9 cellular contexts compared by ENCODE assay signal in the genomic region with DNA sequence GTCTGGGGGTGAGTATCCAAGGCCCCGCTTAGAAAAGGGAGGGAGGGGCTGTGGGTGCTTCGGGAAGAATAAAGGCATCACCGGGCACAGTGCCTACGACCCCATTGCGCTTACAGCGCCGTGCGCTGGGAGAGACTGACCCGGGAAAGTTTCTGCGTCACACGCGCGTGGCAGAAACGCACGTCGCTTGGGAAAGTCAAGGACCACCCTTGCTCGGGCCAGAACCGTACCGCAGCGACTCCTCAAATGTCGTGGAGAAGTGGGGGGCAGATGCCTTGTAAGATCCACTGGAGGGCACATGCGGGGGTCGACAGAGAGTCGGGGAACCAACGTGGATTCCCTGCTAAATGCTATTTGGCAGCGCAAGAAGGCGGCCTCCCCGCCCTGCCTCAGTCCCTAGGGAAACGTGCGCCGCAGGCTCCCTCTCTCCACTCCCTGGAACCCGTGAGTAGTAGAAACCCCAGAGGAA. TPM values are rescaled to one million over a fixed set of nuclear protein-coding genes. Genes with fewer than 3 reads are reported as not detected.
DNase-seq lines count a peak whose midpoint lies in the region; ATAC-seq and TF ChIP-seq lines count a peak whose summit lies in the region.
"Had no signal": no experiment of that assay in that cellular context is flagged by ENCODE, and none has a peak within 500 bp of the region (broad histone marks: within the 10 kb centered on the region; RNA-seq: fewer than 3 reads in every experiment).

No MANE protein-coding gene starts in this region.

- DNase-seq in AG20443 (ENCODE audit: low spot score) (peak; percentile 37), T1000 (lab: John Stamatoyannopoulos, UW) (peak; percentile 69), cardiac muscle cell (ENCODE audit: low read depth in 1 of 2, low spot score in 1 of 2) (peak in 1 of 2 donors; percentile 72), osteoblast (ENCODE audit: insufficient read length, low spot score, missing footprints) (no peak), immature natural killer cell (no peak), AML-193 (lab: John Stamatoyannopoulos, UW) (no peak), SW480 (ENCODE audit: low spot score) (no peak)
- DNase-seq: naive thymus-derived CD8-positive, alpha-beta T cell had no signal

- peaks cover 8 to 27% (median 11%) of the 10 kb centered on the region in 6 donors for H3K9me3 Mint-ChIP-seq in immature natural killer cell

- H2AFZ ChIP-seq in osteoblast (ENCODE audit: low read length) = peak overlapping the region; percentile 99

- H3K79me2 ChIP-seq in osteoblast (ENCODE audit: insufficient read depth, low read length) = no peaks in the 10 kb centered on the region

- H3K4me2 ChIP-seq in osteoblast (ENCODE audit: insufficient read depth, low read length) = peak overlapping the region; percentile 86

- H3K27ac ChIP-seq in cardiac muscle cell (peak overlapping the region; percentile 95), osteoblast (ENCODE audit: low read depth, low read length) (peak overlapping the region; percentile 53)

- H3K4me1 Mint-ChIP-seq in immature natural killer cell = no peaks in the 10 kb centered on the region

- H4K20me1 ChIP-seq in osteoblast (ENCODE audit: insufficient read depth, low read length) = no peaks in the 10 kb centered on the region

- H3K4me3 ChIP-seq in cardiac muscle cell (peak overlapping the region; percentile 64), osteoblast (ENCODE audit: insufficient read depth, low read length) (peak overlapping the region; percentile 72)

- H3K27ac Mint-ChIP-seq in immature natural killer cell = no peak overlapping the region
- H3K27ac Mint-ChIP-seq: naive thymus-derived CD8-positive, alpha-beta T cell had no signal

- H3K4me1 ChIP-seq in cardiac muscle cell (ENCODE audit: low read depth) (peaks cover 6% of the 10 kb centered on the region), osteoblast (ENCODE audit: insufficient read depth, low read length) (peaks cover 24% of the 10 kb centered on the region)

- H3K36me3 Mint-ChIP-seq in immature natural killer cell = peaks cover 0 to 4% (median 0%) of the 10 kb centered on the region in 3 donors
- H3K36me3 Mint-ChIP-seq: naive thymus-derived CD8-positive, alpha-beta T cell had no signal

- H3K27me3 ChIP-seq in cardiac muscle cell (no peaks in the 10 kb centered on the region), osteoblast (ENCODE audit: insufficient read depth, low read length) (peaks cover 14% of the 10 kb centered on the region)

- peaks cover 7 to 10% (median 9%) of the 10 kb centered on the region in 3 donors for H3K27me3 Mint-ChIP-seq in immature natural killer cell (ENCODE audit: low read depth in 3 of 3)

- H3K9me3 ChIP-seq in cardiac muscle cell (ENCODE audit: low read depth) = no peaks in the 10 kb centered on the region
- no peaks in the 10 kb centered on the region for H3K9me3 ChIP-seq in osteoblast (ENCODE audit: low read depth, low read length)

- no peak for TF ChIP-seq CTCF in cardiac muscle cell (IDR thresholded peaks at IDR 0.05; ENCODE audit: low read depth, low read length)
- no peak for TF ChIP-seq CTCF in osteoblast (IDR thresholded peaks at IDR 0.05; ENCODE audit: extremely low read depth, low read depth, low read length)

- H3K36me3 ChIP-seq in cardiac muscle cell = peaks cover 7% of the 10 kb centered on the region
- no peaks in the 10 kb centered on the region for H3K36me3 ChIP-seq in osteoblast (ENCODE audit: insufficient read depth, low read length)

- H3K4me3 Mint-ChIP-seq in immature natural killer cell = no peak overlapping the region
- H3K4me3 Mint-ChIP-seq: naive thymus-derived CD8-positive, alpha-beta T cell had no signal

- ATAC-seq in HG02763 (IDR thresholded peaks at IDR 0.05; ENCODE audit: unreplicated experiment) = no peak
- ATAC-seq: naive thymus-derived CD8-positive, alpha-beta T cell had no signal

RNA-seq across cellular contexts. Expression of a gene that starts 2.4 kb away (rescaled TPM):
- 114 and 168 TPM in 2 replicates for total RNA-seq in cardiac muscle cell
- polyA plus RNA-seq in cardiac muscle cell = 60.5 and 74.9 TPM in 2 replicates
- 2.7 and 4.0 TPM in 2 replicates for total RNA-seq in osteoblast
- polyA plus RNA-seq in immature natural killer cell = not detected
- total RNA-seq: naive thymus-derived CD8-positive, alpha-beta T cell had no signal
- polyA plus RNA-seq: naive thymus-derived CD8-positive, alpha-beta T cell had no signal

Comparison
In these comparisons a context has a peak if more than half of its experiments do, and no peak if none do; other contexts are left out.
1. DNase-seq: peak in AG20443 (single experiment) and T1000 (single experiment); none in osteoblast (single experiment), immature natural killer cell (0 of 3), AML-193 (0 of 2) and SW480 (single experiment).
2. RNA of a gene that starts 2.4 kb away (total RNA-seq): 114 to 168 TPM in cardiac muscle cell; 2.7 to 4.0 TPM in osteoblast; every median in the first group is over 10 times any median in the second.